ENCODE assay signal across 8 cellular contexts in genomic region chr19:12722566-12723382, GRCh38. TPM values are rescaled to one million over a fixed set of nuclear protein-coding genes. Genes with fewer than 3 reads are reported as not detected.
DNase-seq lines count a peak whose midpoint lies in the region; ATAC-seq and TF ChIP-seq lines count a peak whose summit lies in the region.

No MANE protein-coding gene starts in this region.

- H3K9me3 ChIP-seq in heart right ventricle (no peaks in the 10 kb centered on the region), upper lobe of left lung (no peaks in the 10 kb centered on the region)

- no peaks in the 10 kb centered on the region for H3K9me3 Mint-ChIP-seq in T-cell

- POLR2A ChIA-PET in T-cell (lab: Charles Lee), result interaction anchor here (0.5 to 0.7 kb wide), 5 partner anchors 12 to 159 kb away, joined by 3 to 9 read pairs (median 3); partner anchors contain the start of genes DNASE2 (in 1 of the 2) and FBXW9 (in 1 of the 2)

- peak overlapping the region; percentile 90 to 91 for H3K27ac Mint-ChIP-seq in T-cell

- intact Hi-C loops in heart right ventricle (cut with DNase I), result loop anchor here in 4 of 10 donors (1.0 to 5.0 kb wide), 4 partner anchors 12 to 70 kb away; partner anchors contain the start of genes DHPS (in 1 of the 4), GET3 (in 1 of the 4), JUNB (in 1 of the 4) and TRIR (in 1 of the 4)
- intact Hi-C loops in posterior cingulate gyrus (cut with DNase I), result loop anchor here (1.0 kb wide), 1 partner anchor 12 kb away; the partner anchor contains the start of gene TRIR

- H3K27me3 ChIP-seq in heart right ventricle (no peaks in the 10 kb centered on the region), upper lobe of left lung (no peaks in the 10 kb centered on the region)

- CTCF ChIA-PET in T-cell (lab: Charles Lee), result interaction anchor here (0.6 to 1.2 kb wide), 7 partner anchors 11 to 227 kb away, joined by 3 to 5 read pairs (median 3); no protein-coding TSS in a partner anchor

- ATAC-seq in HG02852 (IDR thresholded peaks at IDR 0.05; ENCODE audit: unreplicated experiment) (peak; percentile 79), T-cell (replicated peaks in 1 of 4) (peak; percentile 88 to 91 (median 90)), heart right ventricle (peak; percentile 87 to 97 (median 94)), upper lobe of left lung (ENCODE audit: low FRiP score in 2 of 2) (peak; percentile 94 to 96)

- no peak for TF ChIP-seq EP300 in upper lobe of left lung (IDR thresholded peaks at IDR 0.05)

- TF ChIP-seq POLR2A in upper lobe of left lung (IDR thresholded peaks at IDR 0.05), result peak in 1 of 4 donors; percentile 41

- TF ChIP-seq CTCF in GM12875 (IDR thresholded peaks at IDR 0.05; ENCODE audit: borderline replicate concordance, insufficient read depth, low read depth, low read length) (no peak), heart right ventricle (IDR thresholded peaks at IDR 0.05) (no peak), upper lobe of left lung (IDR thresholded peaks at IDR 0.05) (peak in 1 of 6 experiments; percentile 17)

- peaks cover 7 to 50% (median 34%) of the 10 kb centered on the region in 9 donors for H3K4me1 ChIP-seq in heart right ventricle
- peaks cover 31 to 38% (median 34%) of the 10 kb centered on the region in 4 donors for H3K4me1 ChIP-seq in upper lobe of left lung

- H3K27me3 Mint-ChIP-seq in T-cell, result no peaks in the 10 kb centered on the region

- H3K36me3 Mint-ChIP-seq in T-cell, result no peaks in the 10 kb centered on the region

- peak overlapping the region; percentile 87 to 95 (median 93) for H3K4me3 Mint-ChIP-seq in T-cell

- DNase-seq in NCI-H146 (lab: John Stamatoyannopoulos, UW) (peak; percentile 100), T-cell (peak; percentile 80 to 97 (median 93)), amniotic epithelial cell (ENCODE audit: low read depth) (peak; percentile 99), heart right ventricle (peak; percentile 93 to 99), posterior cingulate gyrus (peak; percentile 94 to 99 (median 97)), upper lobe of left lung (peak in 1 of 2 donors; percentile 98)

- H3K4me3 ChIP-seq in GM12875 (ENCODE audit: low read depth, low read length) (peak overlapping the region; percentile 72), heart right ventricle (peak overlapping the region; percentile 58 to 83 (median 70)), upper lobe of left lung (peak overlapping the region; percentile 83 to 95 (median 92))

- H3K36me3 ChIP-seq in heart right ventricle (peaks cover 0 to 22% (median 8%) of the 10 kb centered on the region in 9 donors), upper lobe of left lung (peaks cover 0 to 16% (median 9%) of the 10 kb centered on the region in 4 donors)

- H3K4me1 Mint-ChIP-seq in T-cell, result peaks cover 29 to 42% (median 39%) of the 10 kb centered on the region in 3 donors

- H3K27ac ChIP-seq in heart right ventricle, result peak overlapping the region; percentile 89 to 97 (median 94)
- H3K27ac ChIP-seq in upper lobe of left lung, result peak overlapping the region; percentile 92 to 98 (median 94)

- WGBS in heart right ventricle, 2 donors, result 0 to 1% methylated on average over 32 of the region's 32 CpGs
- 2% methylated on average over 32 of the region's 32 CpGs for WGBS in upper lobe of left lung, 2 donors

RNA-seq across cellular contexts. Expression of gene TNPO2, which starts 1.0 kb away (rescaled TPM):
- total RNA-seq in T-cell, result 10 to 100 TPM; 53.7 to 78.8 (median 62.6) TPM
- total RNA-seq in heart right ventricle, result 10 to 100 TPM; 32.3 to 51.1 (median 41.6) TPM
- polyA plus RNA-seq in heart right ventricle, result 10 to 100 TPM; 17.3 to 25.9 TPM
- total RNA-seq in upper lobe of left lung, result 100 to 1,000 TPM in 1 of 6 donors, 10 to 100 TPM in 5; 43.5 to 124 (median 46.1) TPM

RNA-seq across cellular contexts. Expression of gene TRIR, which starts 11.7 kb away (rescaled TPM):
- 100 to 1,000 TPM; 167 to 256 (median 254) TPM for total RNA-seq in T-cell
- total RNA-seq in heart right ventricle, result 100 to 1,000 TPM in 3 of 10 donors, 10 to 100 TPM in 7; 82.2 to 143 (median 91.0) TPM
- 100 to 1,000 TPM; 234 to 253 TPM for polyA plus RNA-seq in heart right ventricle
- 100 to 1,000 TPM; 156 to 324 (median 261) TPM for total RNA-seq in upper lobe of left lung

RNA-seq across cellular contexts. Expression of gene GET3, which starts 14.5 kb away (rescaled TPM):
- total RNA-seq in T-cell (10 to 100 TPM; 24.6 to 39.3 (median 34.1) TPM), heart right ventricle (10 to 100 TPM; 50.6 to 79.7 (median 60.1) TPM), upper lobe of left lung (10 to 100 TPM; 14.7 to 71.7 (median 49.8) TPM)
- 100 to 1,000 TPM in 1 of 2 donors, 10 to 100 TPM in 1; 37.0 to 121 TPM for polyA plus RNA-seq in heart right ventricle

RNA-seq across cellular contexts. Expression of gene FBXW9, which starts 26.3 kb away (rescaled TPM):
- 1 to 10 TPM; 3.4 to 6.2 (median 4.7) TPM for total RNA-seq in T-cell
- total RNA-seq in heart right ventricle, result 1 to 10 TPM; 1.2 to 3.1 (median 2.1) TPM
- polyA plus RNA-seq in heart right ventricle, result 1 to 10 TPM; 1.2 to 4.6 TPM
- 10 to 100 TPM in 2 of 6 donors, 1 to 10 TPM in 4; 6.5 to 13.7 (median 8.7) TPM for total RNA-seq in upper lobe of left lung

RNA-seq across cellular contexts. Expression of gene BEST2, which starts 28.8 kb away (rescaled TPM):
- total RNA-seq in T-cell (under 1 TPM in 1 of 5 donors, not detected in 4; 0.16 TPM), heart right ventricle (not detected), upper lobe of left lung (under 1 TPM in 1 of 6 donors, not detected in 5; 0.11 TPM)
- not detected for polyA plus RNA-seq in heart right ventricle
